ENCODE assay signal across 17 cellular contexts in genomic region chr6:36968266-36968977, GRCh38. TPM values are rescaled to one million over a fixed set of nuclear protein-coding genes. Genes with fewer than 3 reads are reported as not detected.
DNase-seq lines count a peak whose midpoint lies in the region; FAIRE-seq and TF ChIP-seq lines count a peak whose summit lies in the region.
"Had no signal": no experiment of that assay in that cellular context is flagged by ENCODE, and none has a peak within 500 bp of the region (broad histone marks: within the 10 kb centered on the region; RNA-seq: fewer than 3 reads in every experiment).

No MANE protein-coding gene starts in this region.

- H3K27ac Mint-ChIP-seq in activated CD4-positive, alpha-beta memory T cell treated with anti-CD3 and anti-CD28 coated beads for 36 hours = no peak overlapping the region
- H3K27ac Mint-ChIP-seq: dendritic cell treated with granulocyte-macrophage colony-stimulating factor and Interleukin-4, amounts not matched to agents 40 ng/mL and 50 ng/mL, for 4 days had no signal

- peak; percentile 60 for DNase-seq in activated effector memory CD4-positive, alpha-beta T cell treated with anti-CD3 and anti-CD28 coated beads, Interleukin-2, amount 50 U/mL, for 16 hours
- no peak for DNase-seq in activated effector memory CD4-positive, alpha-beta T cell treated with Interleukin-2 at 50 U/mL for 16 hours
- DNase-seq in mammary epithelial cell (peak; percentile 40), kidney (peak; percentile 79), tibial nerve (ENCODE audit: low spot score in 2 of 2) (peak; percentile 69 to 74), pons (ENCODE audit: low spot score) (no peak), activated gamma-delta T cell treated with Interleukin-2 at 50 U/mL for 16 hours (no peak)
- DNase-seq in activated CD4-positive, alpha-beta memory T cell treated with anti-CD3 and anti-CD28 coated beads for 36 hours = no peak
- DNase-seq: DMS53, NCI-H1092 treated with DMSO at 0.1 percent for 48 hours, NCI-H510A treated with DMSO at 0.1 percent for 48 hours, SHP77 treated with DMSO at 0.1 percent for 48 hours had no signal

- BruUV-seq in mammary epithelial cell (replicated peaks; lab: Mats Ljungman, UMichigan) = TSS peak; percentile 89

- no peaks in the 10 kb centered on the region for H3K9me3 Mint-ChIP-seq in activated CD4-positive, alpha-beta memory T cell treated with anti-CD3 and anti-CD28 coated beads for 36 hours
- H3K9me3 Mint-ChIP-seq: dendritic cell treated with granulocyte-macrophage colony-stimulating factor and Interleukin-4, amounts not matched to agents 40 ng/mL and 50 ng/mL, for 4 days had no signal

- dilution Hi-C loops in mammary epithelial cell (cut with HindIII; ENCODE audit: low sequenced_read_pairs) = no loop called here

- H3K27me3 Mint-ChIP-seq in activated CD4-positive, alpha-beta memory T cell treated with anti-CD3 and anti-CD28 coated beads for 36 hours = no peaks in the 10 kb centered on the region
- H3K27me3 Mint-ChIP-seq: dendritic cell treated with granulocyte-macrophage colony-stimulating factor and Interleukin-4, amounts not matched to agents 40 ng/mL and 50 ng/mL, for 4 days had no signal

- H3K4me2 ChIP-seq in mammary epithelial cell (ENCODE audit: insufficient read depth, low read depth, low read length) = no peak overlapping the region

- in situ Hi-C loops in mammary epithelial cell (cut with MboI; ENCODE audit: low sequenced_read_pairs in 2 of 2) = no loop called here

- H3K79me2 ChIP-seq in mammary epithelial cell (ENCODE audit: insufficient read depth, low read length) = no peaks in the 10 kb centered on the region

- H3K27me3 ChIP-seq in mammary epithelial cell (ENCODE audit: insufficient read depth, low read length) = no peaks in the 10 kb centered on the region
- no peaks in the 10 kb centered on the region for H3K27me3 ChIP-seq in tibial nerve

- CTCF ChIA-PET in mammary epithelial cell (lab: Charles Lee; ENCODE audit: low non-redundant PET) = no interaction called here
- CTCF ChIA-PET in activated CD4-positive, alpha-beta memory T cell treated with anti-CD3 and anti-CD28 coated beads for 36 hours (lab: Charles Lee) = no interaction called here

- no peak overlapping the region for H2AFZ ChIP-seq in mammary epithelial cell (ENCODE audit: low read depth, low read length)

- FAIRE-seq in kidney (lab: Jason Lieb, UNC) = no peak
- FAIRE-seq: islet of Langerhans, TTC549, urothelium cell line had no signal

- H3K9me3 ChIP-seq in mammary epithelial cell (replicated peaks; ENCODE audit: insufficient read depth, low read length) = no peaks in the 10 kb centered on the region
- H3K9me3 ChIP-seq in kidney (ENCODE audit: control insufficient read depth in 1 of 2, low read length in 2 of 2) = no peaks in the 10 kb centered on the region
- no peaks in the 10 kb centered on the region for H3K9me3 ChIP-seq in tibial nerve

- H3K4me1 Mint-ChIP-seq in activated CD4-positive, alpha-beta memory T cell treated with anti-CD3 and anti-CD28 coated beads for 36 hours (ENCODE audit: low read depth) = peaks cover 22% of the 10 kb centered on the region

- peaks cover 30% of the 10 kb centered on the region for H3K36me3 Mint-ChIP-seq in activated CD4-positive, alpha-beta memory T cell treated with anti-CD3 and anti-CD28 coated beads for 36 hours

- H3K4me3 Mint-ChIP-seq in activated CD4-positive, alpha-beta memory T cell treated with anti-CD3 and anti-CD28 coated beads for 36 hours = no peak overlapping the region
- H3K4me3 Mint-ChIP-seq: dendritic cell treated with granulocyte-macrophage colony-stimulating factor and Interleukin-4, amounts not matched to agents 40 ng/mL and 50 ng/mL, for 4 days had no signal

- H3K36me3 ChIP-seq in mammary epithelial cell (ENCODE audit: insufficient read depth, low read length) (peaks cover 22% of the 10 kb centered on the region), kidney (ENCODE audit: control insufficient read depth in 1 of 2, insufficient read depth in 2 of 2, low read length in 2 of 2) (peaks cover 50 to 53% of the 10 kb centered on the region in 2 donors), tibial nerve (peaks cover 12 to 77% (median 34%) of the 10 kb centered on the region in 3 donors)

- H3K27ac ChIP-seq in mammary epithelial cell (ENCODE audit: insufficient read depth, low read depth, low read length) (no peak overlapping the region), kidney (ENCODE audit: low read depth in 2 of 2, low read length in 2 of 2) (peak overlapping the region in 1 of 2 donors; percentile 37), tibial nerve (peak overlapping the region in 3 of 4 donors; percentile 13 to 79 (median 70))

- WGBS in mammary epithelial cell (ENCODE audit: low coverage, missing lambda C conversion rate) = 84% methylated on average over 15 of the region's 16 CpGs
- 71 to 78% methylated on average over 14 of the region's 16 CpGs for WGBS in tibial nerve, 2 donors

- no peaks in the 10 kb centered on the region for H4K20me1 ChIP-seq in mammary epithelial cell (ENCODE audit: insufficient read depth, low read length)

- intact Hi-C loops in mammary epithelial cell (cut with micrococcal nuclease) (no loop called here), kidney (cut with DNase I) (no loop called here)
- intact Hi-C loops in activated CD4-positive, alpha-beta memory T cell treated with anti-CD3 and anti-CD28 coated beads for 36 hours (cut with micrococcal nuclease) = no loop called here

- peak in 1 of 2 donors; percentile 10 for TF ChIP-seq EP300 in tibial nerve (IDR thresholded peaks at IDR 0.05)

- no peak overlapping the region for H3K9ac ChIP-seq in mammary epithelial cell (ENCODE audit: insufficient read depth, low read length)
- no peak overlapping the region for H3K9ac ChIP-seq in kidney (ENCODE audit: low read length in 2 of 2)

- TF ChIP-seq CTCF in mammary epithelial cell (conservative IDR thresholded peaks at IDR 0.05 in 1 of 2, IDR thresholded peaks at IDR 0.05 in 1 of 2; ENCODE audit: extremely low read depth in 1 of 2, insufficient read depth in 1 of 2, low read depth in 1 of 2, low read length in 2 of 2) = no peak
- TF ChIP-seq CTCF in kidney (IDR thresholded peaks at IDR 0.05; ENCODE audit: borderline replicate concordance, extremely low read depth, insufficient read depth) = no peak
- TF ChIP-seq CTCF in tibial nerve (IDR thresholded peaks at IDR 0.05) = no peak

- POLR2A ChIA-PET in activated CD4-positive, alpha-beta memory T cell treated with anti-CD3 and anti-CD28 coated beads for 36 hours (lab: Charles Lee) = no interaction called here

- no peak for TF ChIP-seq POLR2A in tibial nerve (IDR thresholded peaks at IDR 0.05)

- no peak overlapping the region for H3K4me3 ChIP-seq in mammary epithelial cell (replicated peaks in 1 of 3; ENCODE audit: insufficient read depth in 1 of 3, low read depth in 2 of 3, low read length in 3 of 3)
- no peak overlapping the region for H3K4me3 ChIP-seq in kidney (ENCODE audit: low read length in 2 of 2)
- H3K4me3 ChIP-seq in tibial nerve = no peak overlapping the region

- H3K4me1 ChIP-seq in mammary epithelial cell (ENCODE audit: insufficient read depth, low read length) (peaks cover 13% of the 10 kb centered on the region), kidney (ENCODE audit: control insufficient read depth in 1 of 2, insufficient read depth in 1 of 2, low read depth in 1 of 2, low read length in 2 of 2) (peaks cover 12 to 16% of the 10 kb centered on the region in 2 donors), tibial nerve (peaks cover 0 to 62% (median 8%) of the 10 kb centered on the region in 4 donors)

RNA-seq across cellular contexts. Expression of gene PI16, which starts 13.9 kb away (rescaled TPM):
- not detected for total RNA-seq in mammary epithelial cell
- polyA plus RNA-seq in mammary epithelial cell = not detected
- polyA minus RNA-seq in mammary epithelial cell = not detected
- 1.7 TPM for total RNA-seq in kidney
- 3.5 TPM for polyA plus RNA-seq in kidney (ENCODE audit: insufficient read depth, low read depth, low replicate concordance)
- total RNA-seq in tibial nerve = 10 to 100 TPM; 17.4 to 70.2 (median 46.2) TPM
- total RNA-seq in activated CD4-positive, alpha-beta memory T cell treated with anti-CD3 and anti-CD28 coated beads for 36 hours = 1 to 10 TPM; 1.0 to 1.1 TPM

RNA-seq across cellular contexts. Expression of gene MTCH1, which starts 17.6 kb away (rescaled TPM):
- total RNA-seq in mammary epithelial cell (100 to 1,000 TPM; 102 to 110 TPM), kidney (194 TPM), tibial nerve (100 to 1,000 TPM; 277 to 347 (median 301) TPM)
- polyA plus RNA-seq in mammary epithelial cell (91.9 TPM), kidney (ENCODE audit: insufficient read depth, low read depth, low replicate concordance) (202 TPM)
- 122 TPM for polyA minus RNA-seq in mammary epithelial cell
- 100 to 1,000 TPM; 109 to 114 TPM for total RNA-seq in activated CD4-positive, alpha-beta memory T cell treated with anti-CD3 and anti-CD28 coated beads for 36 hours

RNA-seq across cellular contexts. Expression of gene FGD2, which starts 37.0 kb away (rescaled TPM):
- total RNA-seq in mammary epithelial cell = not detected
- polyA plus RNA-seq in mammary epithelial cell = not detected
- polyA minus RNA-seq in mammary epithelial cell = not detected
- 49.5 TPM for total RNA-seq in kidney
- polyA plus RNA-seq in kidney (ENCODE audit: insufficient read depth, low read depth, low replicate concordance) = 0.97 TPM
- 100 to 1,000 TPM in 1 of 4 donors, 10 to 100 TPM in 3; 40.9 to 182 (median 48.5) TPM for total RNA-seq in tibial nerve
- under 1 TPM; 0.48 to 0.52 TPM for total RNA-seq in activated CD4-positive, alpha-beta memory T cell treated with anti-CD3 and anti-CD28 coated beads for 36 hours
- total RNA-seq: fibroblast of villous mesenchyme had no signal

Comparison
In these comparisons a context has a peak if more than half of its experiments do, and no peak if none do; other contexts are left out.
1. DNase-seq: peak in activated effector memory CD4-positive, alpha-beta T cell treated with anti-CD3 and anti-CD28 coated beads, Interleukin-2, amount 50 U/mL, for 16 hours (single experiment), mammary epithelial cell (single experiment), kidney (single experiment) and tibial nerve (2 of 2); none in activated effector memory CD4-positive, alpha-beta T cell treated with Interleukin-2 at 50 U/mL for 16 hours (single experiment), pons (single experiment), activated CD4-positive, alpha-beta memory T cell treated with anti-CD3 and anti-CD28 coated beads for 36 hours (single experiment) and activated gamma-delta T cell treated with Interleukin-2 at 50 U/mL for 16 hours (single experiment).
2. RNA of gene FGD2, which starts 37.0 kb away (total RNA-seq): 49.5 TPM in kidney (single experiment) and 40.9 to 182 TPM in tibial nerve; 0.48 to 0.52 TPM in activated CD4-positive, alpha-beta memory T cell treated with anti-CD3 and anti-CD28 coated beads for 36 hours and not detected in mammary epithelial cell; every median in the first group is over 10 times any median in the second.